25 cellular contexts compared by ENCODE assay signal in genomic region chr5:135721548-135722090, GRCh38.
"Had no signal": no experiment of that assay in that cellular context is flagged by ENCODE, and none has a peak within 500 bp of the region (broad histone marks: within the 10 kb centered on the region; RNA-seq: fewer than 3 reads in every experiment).

No MANE protein-coding gene starts in this region.

- H3K9me3 ChIP-seq: esophagus squamous epithelium, ovary, psoas muscle, sigmoid colon, spleen, thoracic aorta, tibial nerve, upper lobe of right lung, uterus had no signal

- H3K4me3 Mint-ChIP-seq: naive thymus-derived CD8-positive, alpha-beta T cell; nephron progenitor cell; stimulated activated memory B cell treated with anti-CD40 and anti-IgM and Interleukin-4, amounts not matched to agents 10 μg/mL and 1 μg/mL and 100 μg/mL, for 72 hours had no signal

- H3K27ac Mint-ChIP-seq: naive thymus-derived CD8-positive, alpha-beta T cell; nephron progenitor cell; stimulated activated memory B cell treated with anti-CD40 and anti-IgM and Interleukin-4, amounts not matched to agents 10 μg/mL and 1 μg/mL and 100 μg/mL, for 72 hours had no signal

- H3K36me3 Mint-ChIP-seq: naive thymus-derived CD8-positive, alpha-beta T cell; stimulated activated memory B cell treated with anti-CD40 and anti-IgM and Interleukin-4, amounts not matched to agents 10 μg/mL and 1 μg/mL and 100 μg/mL, for 72 hours had no signal

- H3K36me3 ChIP-seq: esophagus squamous epithelium, ovary, sigmoid colon, spleen, thoracic aorta, tibial nerve, upper lobe of right lung, uterus had no signal

- DNase-seq: dermis blood vessel endothelial cell; effector memory CD4-positive, alpha-beta T cell; erythroblast; esophagus squamous epithelium; foreskin melanocyte; glutamatergic neuron; mesendoderm; naive thymus-derived CD8-positive, alpha-beta T cell; nephron progenitor cell; occipital lobe; ovary; posterior cingulate gyrus; psoas muscle; right cardiac atrium; sigmoid colon; spleen; stimulated activated CD4-positive, alpha-beta T cell treated with anti-CD3 and anti-CD28 coated beads, Interleukin-4, amount 100 ng/mL, for 4 hours; stimulated activated naive CD8-positive, alpha-beta T cell treated with anti-CD3 and anti-CD28 coated beads, Interleukin-15, Interleukin-2, amounts not matched to agents 100 U/mL and 50 U/mL, for 24 hours; substantia nigra; upper lobe of right lung; uterus had no signal

- H3K27me3 ChIP-seq: esophagus squamous epithelium, ovary, sigmoid colon, tibial nerve, upper lobe of right lung, uterus had no signal

- H3K4me3 ChIP-seq: coronary artery, esophagus squamous epithelium, ovary, psoas muscle, sigmoid colon, spleen, thoracic aorta, tibial nerve, upper lobe of right lung, uterus had no signal

- H3K4me1 Mint-ChIP-seq: naive thymus-derived CD8-positive, alpha-beta T cell; nephron progenitor cell; stimulated activated memory B cell treated with anti-CD40 and anti-IgM and Interleukin-4, amounts not matched to agents 10 μg/mL and 1 μg/mL and 100 μg/mL, for 72 hours had no signal

- H3K9me3 Mint-ChIP-seq: naive thymus-derived CD8-positive, alpha-beta T cell; nephron progenitor cell; stimulated activated memory B cell treated with anti-CD40 and anti-IgM and Interleukin-4, amounts not matched to agents 10 μg/mL and 1 μg/mL and 100 μg/mL, for 72 hours had no signal

- ATAC-seq: naive thymus-derived CD8-positive, alpha-beta T cell; psoas muscle; right cardiac atrium; stimulated activated memory B cell treated with anti-CD40 and anti-IgM and Interleukin-4, amounts not matched to agents 10 μg/mL and 1 μg/mL and 100 μg/mL, for 72 hours; stimulated activated naive CD8-positive, alpha-beta T cell treated with anti-CD3 and anti-CD28 coated beads, Interleukin-15, Interleukin-2, amounts not matched to agents 100 U/mL and 50 U/mL, for 24 hours; upper lobe of right lung had no signal

- H3K27ac ChIP-seq: coronary artery, esophagus squamous epithelium, ovary, psoas muscle, sigmoid colon, spleen, thoracic aorta, tibial nerve, upper lobe of right lung, uterus had no signal

- H3K4me1 ChIP-seq: psoas muscle, sigmoid colon, upper lobe of right lung, uterus had no signal
